ENCODE assay signal across 1 cellular context in the genomic region with DNA sequence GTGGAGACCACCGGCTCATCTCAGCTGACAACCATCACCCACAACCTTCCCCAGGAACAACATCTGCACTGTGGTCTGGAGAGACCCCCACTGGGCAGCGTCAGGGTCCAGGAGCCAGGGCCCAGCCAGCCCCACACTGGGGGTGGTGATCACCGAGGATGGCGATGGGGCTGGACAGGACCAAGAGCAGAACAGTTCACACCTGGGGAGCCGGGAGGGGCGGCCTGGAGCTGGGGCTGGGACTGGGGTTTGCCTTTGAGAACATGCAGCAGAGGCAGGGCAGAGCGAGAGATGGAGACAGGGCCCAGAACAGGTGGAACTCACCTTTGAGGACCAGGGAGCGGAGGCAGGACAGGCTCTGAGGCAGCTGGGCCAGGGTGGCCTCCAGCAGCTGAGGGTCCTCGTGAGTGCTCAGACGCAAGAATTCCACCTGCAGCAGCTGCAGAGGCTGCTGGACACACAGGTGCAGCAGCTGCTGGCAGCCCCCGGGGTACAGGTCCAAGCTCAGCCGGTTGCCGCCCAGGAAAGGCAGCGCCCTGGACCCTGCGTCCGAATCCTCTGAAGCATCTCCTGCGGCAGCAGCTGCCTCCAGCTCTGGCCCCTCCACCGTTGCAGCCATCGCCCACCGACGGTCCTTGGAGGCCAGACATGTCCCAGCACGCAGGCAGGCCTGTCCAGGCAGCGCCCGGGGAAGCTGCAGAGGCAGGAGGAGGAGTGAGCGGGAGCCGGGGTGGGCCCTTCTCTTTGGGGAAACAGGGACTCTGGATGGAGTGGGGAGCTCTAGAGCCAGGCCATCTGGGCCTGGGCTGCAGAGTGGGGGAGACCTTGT.
TF ChIP-seq lines count a peak whose summit lies in the region.

No MANE protein-coding gene starts in this region.

TF ChIP-seq in IMR-90, 13 proteins besides CTCF, POLR2A, EP300 and RAD21:
- TF ChIP-seq MXI1 (IDR thresholded peaks at IDR 0.05; ENCODE audit: borderline replicate concordance, low read depth, low read length) (no peak), FOS (IDR thresholded peaks at IDR 0.05; ENCODE audit: low read depth, low read length) (no peak), NFE2L2 (IDR thresholded peaks at IDR 0.05; ENCODE audit: low read depth, low read length) (no peak)
- TF ChIP-seq, protein P1, sequence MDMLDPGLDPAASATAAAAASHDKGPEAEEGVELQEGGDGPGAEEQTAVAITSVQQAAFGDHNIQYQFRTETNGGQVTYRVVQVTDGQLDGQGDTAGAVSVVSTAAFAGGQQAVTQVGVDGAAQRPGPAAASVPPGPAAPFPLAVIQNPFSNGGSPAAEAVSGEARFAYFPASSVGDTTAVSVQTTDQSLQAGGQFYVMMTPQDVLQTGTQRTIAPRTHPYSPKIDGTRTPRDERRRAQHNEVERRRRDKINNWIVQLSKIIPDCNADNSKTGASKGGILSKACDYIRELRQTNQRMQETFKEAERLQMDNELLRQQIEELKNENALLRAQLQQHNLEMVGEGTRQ (IDR thresholded peaks at IDR 0.05; ENCODE audit: low read depth, low read length) = no peak
